15 cellular contexts compared by ENCODE assay signal in the genomic region with DNA sequence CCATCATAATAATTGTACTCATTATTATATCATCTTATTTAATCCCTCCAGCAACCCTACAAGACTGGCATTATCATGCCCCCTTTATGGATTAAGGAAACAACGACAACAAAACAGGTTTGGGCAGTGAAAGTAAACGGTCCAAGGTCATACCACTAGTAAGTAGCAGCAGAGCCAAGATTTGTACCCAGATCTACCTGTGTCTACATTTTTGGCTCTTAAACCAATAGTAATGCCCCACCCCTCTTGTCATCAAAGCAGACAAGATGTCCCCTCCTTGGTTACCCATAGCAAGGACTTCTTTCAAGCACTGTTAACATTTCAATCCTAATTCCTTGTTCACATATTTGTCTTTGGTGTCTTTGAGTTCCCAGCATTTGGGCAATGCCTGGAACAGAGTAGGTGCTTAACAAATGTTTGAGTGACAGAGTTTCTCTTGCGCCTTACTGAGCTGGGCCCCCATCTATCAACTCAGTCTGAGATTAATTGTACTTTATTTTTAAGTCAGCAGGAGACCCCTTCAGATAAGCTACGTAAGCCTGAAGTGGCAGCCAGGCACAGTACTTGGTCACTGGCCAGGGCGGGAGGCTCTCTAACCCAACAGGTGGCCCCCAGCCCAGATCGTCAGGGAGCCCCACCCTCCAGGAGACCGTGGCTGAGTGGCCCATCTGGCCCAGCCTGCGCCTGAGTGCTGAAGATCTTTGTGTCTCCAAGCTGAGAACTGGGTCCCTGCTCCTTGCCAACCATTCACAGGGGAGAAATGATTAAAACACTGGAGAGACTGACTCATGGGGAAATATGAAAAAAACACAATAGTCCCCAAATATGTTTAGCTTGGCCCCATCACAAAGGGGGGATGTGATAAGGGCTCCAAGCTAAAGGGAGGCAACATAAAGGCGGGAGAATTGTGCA.
DNase-seq lines count a peak whose midpoint lies in the region; ATAC-seq and TF ChIP-seq lines count a peak whose summit lies in the region.
"Had no signal": no experiment of that assay in that cellular context is flagged by ENCODE, and none has a peak within 500 bp of the region (broad histone marks: within the 10 kb centered on the region; RNA-seq: fewer than 3 reads in every experiment).

No MANE protein-coding gene starts in this region.

- H3K4me3 ChIP-seq in MG63, result no peak overlapping the region
- no peak overlapping the region for H3K4me3 ChIP-seq in fibroblast of lung (replicated peaks in 1 of 4; ENCODE audit: control extremely low read depth in 1 of 4, insufficient read depth in 1 of 4, low read depth in 3 of 4, low read length in 4 of 4)
- H3K4me3 ChIP-seq in neural progenitor cell, result no peak overlapping the region
- H3K4me3 ChIP-seq in hepatocyte, result no peak overlapping the region
- no peak overlapping the region for H3K4me3 ChIP-seq in smooth muscle cell
- H3K4me3 ChIP-seq: BLaER1 treated with 17β-estradiol and CSF1 and Interleukin-3, amounts not matched to agents 10 nM and 100 nM had no signal

- H3K9me3 ChIP-seq in MG63 (no peaks in the 10 kb centered on the region), fibroblast of lung (ENCODE audit: control insufficient read depth, insufficient read depth, low read depth, low read length) (no peaks in the 10 kb centered on the region), neural progenitor cell (ENCODE audit: low read depth) (no peaks in the 10 kb centered on the region), hepatocyte (ENCODE audit: low read depth) (no peaks in the 10 kb centered on the region), smooth muscle cell (replicated peaks; ENCODE audit: low read depth) (no peaks in the 10 kb centered on the region)

- H3K27me3 Mint-ChIP-seq in neural progenitor cell (ENCODE audit: insufficient read depth, low read depth), result peaks cover 17% of the 10 kb centered on the region

- no peaks in the 10 kb centered on the region for H3K9me2 ChIP-seq in hepatocyte (replicated peaks; ENCODE audit: insufficient read depth)

- no peaks in the 10 kb centered on the region for H3K4me1 ChIP-seq in fibroblast of lung (ENCODE audit: control insufficient read depth, extremely low read depth, insufficient read depth, low read length)
- no peaks in the 10 kb centered on the region for H3K4me1 ChIP-seq in neural progenitor cell
- H3K4me1 ChIP-seq in hepatocyte (ENCODE audit: insufficient read depth), result no peaks in the 10 kb centered on the region
- H3K4me1 ChIP-seq in smooth muscle cell (ENCODE audit: low read depth), result no peaks in the 10 kb centered on the region
- H3K4me1 ChIP-seq: BLaER1 treated with 17β-estradiol and CSF1 and Interleukin-3, amounts not matched to agents 10 nM and 100 nM had no signal

- H3K27me3 ChIP-seq in MG63, result no peaks in the 10 kb centered on the region
- no peaks in the 10 kb centered on the region for H3K27me3 ChIP-seq in fibroblast of lung (ENCODE audit: control insufficient read depth, insufficient read depth, low read length)
- H3K27me3 ChIP-seq in neural progenitor cell, result no peaks in the 10 kb centered on the region
- H3K27me3 ChIP-seq in hepatocyte, result no peaks in the 10 kb centered on the region
- no peaks in the 10 kb centered on the region for H3K27me3 ChIP-seq in smooth muscle cell (ENCODE audit: low read depth)
- H3K27me3 ChIP-seq: BLaER1 treated with 17β-estradiol and CSF1 and Interleukin-3, amounts not matched to agents 10 nM and 100 nM had no signal

- peak overlapping the region; percentile 79 for H3K27ac Mint-ChIP-seq in neural progenitor cell

- ATAC-seq in GM18868 (IDR thresholded peaks at IDR 0.05; ENCODE audit: unreplicated experiment), result no peak
- ATAC-seq: HepG2 had no signal

- 68% methylated on average over 9 of the region's 9 CpGs for WGBS in hepatocyte (ENCODE audit: low lambda C conversion rate, missing lambda C conversion rate)
- WGBS in smooth muscle cell (ENCODE audit: low lambda C conversion rate), result 87% methylated on average over 9 of the region's 9 CpGs

- H3K4me2 ChIP-seq in fibroblast of lung (ENCODE audit: extremely low read depth, insufficient read depth, low read length) (no peak overlapping the region), neural progenitor cell (no peak overlapping the region), hepatocyte (no peak overlapping the region), smooth muscle cell (no peak overlapping the region)
- H3K4me2 ChIP-seq: BLaER1 treated with 17β-estradiol and CSF1 and Interleukin-3, amounts not matched to agents 10 nM and 100 nM had no signal

- no peaks in the 10 kb centered on the region for H3K36me3 ChIP-seq in MG63
- H3K36me3 ChIP-seq in fibroblast of lung (ENCODE audit: control insufficient read depth, insufficient read depth, low read length), result no peaks in the 10 kb centered on the region
- H3K36me3 ChIP-seq in neural progenitor cell, result no peaks in the 10 kb centered on the region
- no peaks in the 10 kb centered on the region for H3K36me3 ChIP-seq in hepatocyte (replicated peaks; ENCODE audit: insufficient read depth, low read depth)
- H3K36me3 ChIP-seq in smooth muscle cell (ENCODE audit: low read depth), result no peaks in the 10 kb centered on the region
- H3K36me3 ChIP-seq: BLaER1 treated with 17β-estradiol and CSF1 and Interleukin-3, amounts not matched to agents 10 nM and 100 nM had no signal

- peak overlapping the region; percentile 48 for H3K4me3 Mint-ChIP-seq in neural progenitor cell

- no peak overlapping the region for H3K9ac ChIP-seq in fibroblast of lung (ENCODE audit: insufficient read depth, low read length)
- H3K9ac ChIP-seq in neural progenitor cell, result no peak overlapping the region
- H3K9ac ChIP-seq in smooth muscle cell (ENCODE audit: low read depth), result no peak overlapping the region
- H3K9ac ChIP-seq: BLaER1 treated with 17β-estradiol and CSF1 and Interleukin-3, amounts not matched to agents 10 nM and 100 nM had no signal

- DNase-seq in AG20443 (ENCODE audit: low spot score), result peak; percentile 48
- DNase-seq in MG63, result peak; percentile 92
- DNase-seq in fibroblast of lung (ENCODE audit: low read depth in 2 of 2), result peak; percentile 18 to 79
- DNase-seq in neural progenitor cell (ENCODE audit: low spot score), result no peak
- DNase-seq in hepatocyte (ENCODE audit: low spot score), result no peak
- no peak for DNase-seq in smooth muscle cell (lab: John Stamatoyannopoulos, UW; ENCODE audit: unreplicated experiment)
- DNase-seq in NCI-H2107 treated with DMSO at 0.1 percent for 48 hours (lab: John Stamatoyannopoulos, UW; ENCODE audit: unreplicated experiment), result no peak
- DNase-seq: activated naive CD4-positive, alpha-beta T cell; central memory CD4-positive, alpha-beta T cell; midbrain; stimulated activated CD4-positive, alpha-beta T cell treated with anti-CD3 and anti-CD28 coated beads, Interleukin-4, amount 100 ng/mL, for 1 hour had no signal

- H2AFZ ChIP-seq in fibroblast of lung (ENCODE audit: low read length) (no peak overlapping the region), neural progenitor cell (replicated peaks) (no peak overlapping the region), hepatocyte (no peak overlapping the region), smooth muscle cell (ENCODE audit: low read depth) (no peak overlapping the region)

- H3K27ac ChIP-seq in fibroblast of lung (ENCODE audit: insufficient read depth, low read length) (no peak overlapping the region), neural progenitor cell (no peak overlapping the region), hepatocyte (no peak overlapping the region), smooth muscle cell (ENCODE audit: low read depth) (no peak overlapping the region)
- H3K27ac ChIP-seq: BLaER1 treated with 17β-estradiol and CSF1 and Interleukin-3, amounts not matched to agents 10 nM and 100 nM; RWPE1 had no signal

- H3K9me3 Mint-ChIP-seq in neural progenitor cell, result peaks cover 32% of the 10 kb centered on the region

- H3F3A ChIP-seq in neural progenitor cell (ENCODE audit: low read depth), result peaks cover 3% of the 10 kb centered on the region
- no peaks in the 10 kb centered on the region for H3F3A ChIP-seq in smooth muscle cell (ENCODE audit: low read depth)

- H3K79me2 ChIP-seq in fibroblast of lung (ENCODE audit: control insufficient read depth, insufficient read depth, low read length) (no peaks in the 10 kb centered on the region), neural progenitor cell (ENCODE audit: low read depth) (no peaks in the 10 kb centered on the region), hepatocyte (no peaks in the 10 kb centered on the region), smooth muscle cell (ENCODE audit: low read depth) (no peaks in the 10 kb centered on the region)

- no peaks in the 10 kb centered on the region for H4K20me1 ChIP-seq in fibroblast of lung (ENCODE audit: control insufficient read depth, extremely low read depth, insufficient read depth, low read length)
- no peaks in the 10 kb centered on the region for H4K20me1 ChIP-seq in neural progenitor cell (ENCODE audit: low read depth)
- H4K20me1 ChIP-seq in hepatocyte (ENCODE audit: insufficient read depth, poor library complexity, severe bottlenecking), result no peaks in the 10 kb centered on the region
- no peaks in the 10 kb centered on the region for H4K20me1 ChIP-seq in smooth muscle cell (ENCODE audit: low read depth)
- H4K20me1 ChIP-seq: BLaER1 treated with 17β-estradiol and CSF1 and Interleukin-3, amounts not matched to agents 10 nM and 100 nM had no signal

- TF ChIP-seq CTCF in fibroblast of lung (conservative IDR thresholded peaks at IDR 0.05 in 1 of 2, IDR thresholded peaks at IDR 0.05 in 1 of 2; ENCODE audit: low read depth in 1 of 2, low read length in 2 of 2) (no peak), neural progenitor cell (IDR thresholded peaks at IDR 0.05) (no peak), hepatocyte (IDR thresholded peaks at IDR 0.05; ENCODE audit: poor library complexity) (no peak), smooth muscle cell (IDR thresholded peaks at IDR 0.05; ENCODE audit: borderline replicate concordance, insufficient read depth, poor library complexity, severe bottlenecking) (no peak)

- H3K36me3 Mint-ChIP-seq in neural progenitor cell, result peaks cover 7% of the 10 kb centered on the region

- H3K4me1 Mint-ChIP-seq in neural progenitor cell, result peaks cover 31% of the 10 kb centered on the region

Comparison
In these comparisons a context has a peak if more than half of its experiments do, and no peak if none do; other contexts are left out.
1. DNase-seq: peak in AG20443 (single experiment), MG63 (single experiment) and fibroblast of lung (2 of 2); none in neural progenitor cell (single experiment), hepatocyte (single experiment), smooth muscle cell (single experiment) and NCI-H2107 treated with DMSO at 0.1 percent for 48 hours (single experiment).